In genomic region chr15:68252925-68253534, GRCh38 we compare ENCODE assay signal across 8 cellular contexts. TPM values are rescaled to one million over a fixed set of nuclear protein-coding genes. Genes with fewer than 3 reads are reported as not detected.
DNase-seq lines count a peak whose midpoint lies in the region; ATAC-seq and TF ChIP-seq lines count a peak whose summit lies in the region.

No MANE protein-coding gene starts in this region.

- in situ Hi-C loops in GM13976 (cut with MboI; ENCODE audit: low sequenced_read_pairs, unreplicated experiment) = no loop called here

- peak; percentile 78 to 79 for DNase-seq in AML-193 (lab: John Stamatoyannopoulos, UW)
- DNase-seq in GM13976 (ENCODE audit: low spot score) = peak; percentile 74
- DNase-seq in NCI-H2107 treated with DMSO at 0.1 percent for 48 hours (lab: John Stamatoyannopoulos, UW; ENCODE audit: unreplicated experiment) = peak; percentile 67
- DNase-seq in T1000 (lab: John Stamatoyannopoulos, UW) = peak; percentile 24
- DNase-seq in epidermal melanocyte (ENCODE audit: insufficient read length, low spot score) = peak; percentile 78
- peak; percentile 77 for DNase-seq in myocyte (ENCODE audit: low read depth)

- peak; percentile 83 for TF ChIP-seq CTCF in GM13976 (IDR thresholded peaks at IDR 0.05; ENCODE audit: borderline replicate concordance, control extremely low read depth, extremely low read depth, insufficient read depth, missing control alignments)

- ATAC-seq in GM18907 (IDR thresholded peaks at IDR 0.05; ENCODE audit: unreplicated experiment) (no peak), HG02970 (IDR thresholded peaks at IDR 0.05; ENCODE audit: low FRiP score, unreplicated experiment) (no peak)

RNA-seq across cellular contexts. Expression of gene CLN6, which starts 23.5 kb away (rescaled TPM):
- total RNA-seq in myocyte = 14.1 and 16.0 TPM in 2 replicates
- polyA plus RNA-seq in myocyte (2012) = 14.9 TPM

RNA-seq across cellular contexts. Expression of gene FEM1B, which starts 24.5 kb away (rescaled TPM):
- total RNA-seq in myocyte = 55.5 and 58.5 TPM in 2 replicates
- polyA plus RNA-seq in myocyte (2012) = 35.0 TPM

RNA-seq across cellular contexts. Expression of gene CALML4, which starts 47.9 kb away (rescaled TPM):
- total RNA-seq in myocyte = 0.26 and 2.5 TPM in 2 replicates
- polyA plus RNA-seq in myocyte (2012) = 2.2 TPM

Comparison
In these comparisons a context has a peak if more than half of its experiments do, and no peak if none do; other contexts are left out.
1. DNase-seq: peak in every context shown above with its lines; median percentile 78 in AML-193; 78 in epidermal melanocyte; 77 in myocyte; 74 in GM13976; 67 in NCI-H2107 treated with DMSO at 0.1 percent for 48 hours; 24 in T1000.